Comparison of ENCODE assay signal across 11 cellular contexts in genomic region chr15:78396976-78397375, GRCh38. TPM values are rescaled to one million over a fixed set of nuclear protein-coding genes. Genes with fewer than 3 reads are reported as not detected.
DNase-seq lines count a peak whose midpoint lies in the region; TF ChIP-seq lines count a peak whose summit lies in the region.
"Had no signal": no experiment of that assay in that cellular context is flagged by ENCODE, and none has a peak within 500 bp of the region (broad histone marks: within the 10 kb centered on the region; RNA-seq: fewer than 3 reads in every experiment).

No MANE protein-coding gene starts in this region.

- H3F3A ChIP-seq in MM.1S (ENCODE audit: insufficient read depth, low read length): no peaks in the 10 kb centered on the region

- no peaks in the 10 kb centered on the region for H3K9me2 ChIP-seq in MM.1S (replicated peaks; ENCODE audit: insufficient read depth, low read length)

- no peak for DNase-seq in MM.1S
- peak; percentile 11 to 12 for DNase-seq in erythroblast (lab: John Stamatoyannopoulos, UW)
- DNase-seq in myocyte (ENCODE audit: low read depth): peak; percentile 5
- no peak for DNase-seq in uterus
- no peak for DNase-seq in amniotic stem cell (lab: John Stamatoyannopoulos, UW)
- DNase-seq in stimulated activated CD4-positive, alpha-beta T cell treated with anti-CD3 and anti-CD28 coated beads, Interleukin-4, amount 100 ng/mL, for 4 hours: no peak
- no peak for DNase-seq in esophagus squamous epithelium (lab: John Stamatoyannopoulos, UW)
- DNase-seq: effector CD4-positive, alpha-beta T cell; NCI-H2081 treated with DMSO at 0.1 percent for 48 hours had no signal

- H3K9ac ChIP-seq in MM.1S (ENCODE audit: low read length): no peak overlapping the region

- H3K9me3 ChIP-seq in MM.1S (replicated peaks; ENCODE audit: insufficient read depth, low read length): no peaks in the 10 kb centered on the region
- H3K9me3 ChIP-seq in uterus: no peaks in the 10 kb centered on the region
- H3K9me3 ChIP-seq in esophagus squamous epithelium: no peaks in the 10 kb centered on the region
- H3K9me3 ChIP-seq: neutrophil had no signal

- H3K4me1 ChIP-seq in MM.1S (ENCODE audit: low read length) (no peaks in the 10 kb centered on the region), uterus (no peaks in the 10 kb centered on the region), esophagus squamous epithelium (peaks cover 0 to 21% (median 6%) of the 10 kb centered on the region in 3 donors)

- intact Hi-C loops in uterus (cut with DNase I; ENCODE audit: low total_unique reads) (no loop called here), esophagus squamous epithelium (cut with DNase I) (no loop called here)

- no peak overlapping the region for H3K4me2 ChIP-seq in MM.1S (ENCODE audit: low read depth, low read length)

- TF ChIP-seq POLR2A in erythroblast (IDR thresholded peaks at IDR 0.05; ENCODE audit: low read length) (no peak), uterus (IDR thresholded peaks at IDR 0.05) (no peak), esophagus squamous epithelium (IDR thresholded peaks at IDR 0.05) (no peak)

- peak; percentile 91 for TF ChIP-seq CTCF in C4-2B (conservative IDR thresholded peaks at IDR 0.05)
- TF ChIP-seq CTCF in MM.1S (IDR thresholded peaks at IDR 0.05; ENCODE audit: low read length): peak; percentile 10; the same call in 1 of the 2 replicates
- no peak for TF ChIP-seq CTCF in uterus (IDR thresholded peaks at IDR 0.05)
- TF ChIP-seq CTCF in esophagus squamous epithelium (IDR thresholded peaks at IDR 0.05): peak in 2 of 6 experiments; percentile 12 to 36

- H2AFZ ChIP-seq in MM.1S (ENCODE audit: low read length): no peak overlapping the region

- H3K27ac ChIP-seq in C4-2B: peak overlapping the region; percentile 59
- no peak overlapping the region for H3K27ac ChIP-seq in MM.1S (ENCODE audit: low read length)
- no peak overlapping the region for H3K27ac ChIP-seq in uterus
- H3K27ac ChIP-seq in esophagus squamous epithelium: no peak overlapping the region
- H3K27ac ChIP-seq: neutrophil had no signal

- H3K79me2 ChIP-seq in MM.1S (ENCODE audit: low read length): no peaks in the 10 kb centered on the region

- no peaks in the 10 kb centered on the region for H3K27me3 ChIP-seq in MM.1S (replicated peaks; ENCODE audit: insufficient read depth, low read length)
- no peaks in the 10 kb centered on the region for H3K27me3 ChIP-seq in uterus
- H3K27me3 ChIP-seq in esophagus squamous epithelium: peaks cover 0 to 18% (median 0%) of the 10 kb centered on the region in 4 donors
- H3K27me3 ChIP-seq: neutrophil had no signal

- WGBS in esophagus squamous epithelium, 2 donors: 37 to 40% methylated on average over 4 to 7 of the region's 9 CpGs

- no peaks in the 10 kb centered on the region for H4K20me1 ChIP-seq in MM.1S (ENCODE audit: insufficient read depth, low read length)

- no peak overlapping the region for H3K4me3 ChIP-seq in MM.1S (ENCODE audit: low read length)
- no peak overlapping the region for H3K4me3 ChIP-seq in uterus
- no peak overlapping the region for H3K4me3 ChIP-seq in esophagus squamous epithelium

- H3K36me3 ChIP-seq in MM.1S (replicated peaks; ENCODE audit: insufficient read depth, low read length) (no peaks in the 10 kb centered on the region), uterus (no peaks in the 10 kb centered on the region), esophagus squamous epithelium (no peaks in the 10 kb centered on the region)
- H3K36me3 ChIP-seq: neutrophil had no signal

RNA-seq across cellular contexts. Expression of gene IREB2, which starts 41.0 kb away (rescaled TPM):
- total RNA-seq in myocyte (29.5 and 29.7 TPM in 2 replicates), uterus (10 to 100 TPM; 15.1 to 81.7 (median 51.4) TPM), esophagus squamous epithelium (10 to 100 TPM; 17.2 to 35.3 (median 25.1) TPM)
- 19.1 TPM for polyA plus RNA-seq in myocyte (2012)

RNA-seq across cellular contexts. Expression of gene CRABP1, which starts 56.8 kb away (rescaled TPM):
- not detected in 2 replicates for total RNA-seq in myocyte
- polyA plus RNA-seq in myocyte (2012): not detected
- 1 to 10 TPM in 1 of 4 donors, not detected in 3; 3.4 TPM for total RNA-seq in uterus
- not detected for total RNA-seq in esophagus squamous epithelium

Comparison
In these comparisons a context has a peak if more than half of its experiments do, and no peak if none do; other contexts are left out.
1. CTCF ChIP-seq: peak in C4-2B (single experiment) and MM.1S (single experiment); none in uterus (0 of 4).
2. DNase-seq: peak in erythroblast (2 of 2) and myocyte (single experiment); none in MM.1S (single experiment), uterus (0 of 2), amniotic stem cell (single experiment), stimulated activated CD4-positive, alpha-beta T cell treated with anti-CD3 and anti-CD28 coated beads, Interleukin-4, amount 100 ng/mL, for 4 hours (0 of 2) and esophagus squamous epithelium (single experiment).